7 cellular contexts compared by ENCODE assay signal in the genomic region with DNA sequence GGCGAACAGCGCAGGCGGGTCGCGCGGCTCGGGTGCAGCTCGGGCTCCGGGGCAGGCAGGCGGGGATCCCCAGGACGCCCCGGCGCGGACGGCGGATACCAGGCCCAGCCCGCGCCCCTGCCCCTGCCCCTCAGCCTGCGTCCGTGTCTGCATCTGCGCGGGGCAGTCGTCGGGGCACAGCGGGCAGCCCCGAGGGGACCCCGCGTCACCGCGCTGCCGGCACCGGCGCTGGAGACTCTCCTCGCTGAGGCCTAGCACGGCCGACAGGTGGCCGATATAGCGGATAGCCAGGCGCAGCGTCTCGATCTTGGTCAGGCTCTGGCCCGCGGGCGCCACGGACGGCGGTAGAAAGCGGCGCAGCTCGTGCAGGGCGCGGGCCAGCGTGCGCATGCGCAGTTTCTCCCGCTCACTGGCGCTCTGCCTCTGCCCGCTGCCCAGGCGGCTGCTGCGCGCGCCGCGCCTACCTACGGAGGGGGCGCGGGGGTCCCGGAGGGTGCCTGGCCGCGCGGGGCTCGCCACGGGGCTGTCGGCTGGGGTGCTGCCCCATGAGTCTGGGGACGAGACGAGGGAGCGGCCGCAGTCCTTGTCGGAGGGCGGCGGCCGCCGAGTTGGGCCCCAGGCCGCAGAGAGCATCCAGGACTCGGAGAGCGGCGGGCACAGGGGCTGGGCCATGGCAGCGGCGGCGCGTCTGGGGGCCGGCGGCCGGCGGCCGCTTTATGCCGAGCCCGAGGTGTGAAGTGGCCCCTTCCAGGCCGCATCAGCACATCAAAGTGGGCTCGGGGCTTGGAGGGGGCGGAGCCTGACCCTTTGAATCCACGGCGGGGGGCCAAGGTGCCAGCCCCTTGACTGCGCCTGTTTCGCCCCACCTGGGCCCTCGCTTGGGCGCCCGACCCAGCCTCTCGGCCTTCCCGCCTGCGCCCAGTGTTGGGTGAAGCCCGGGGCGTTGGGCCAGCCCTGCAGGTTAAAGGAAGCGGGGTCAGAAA.
DNase-seq lines count a peak whose midpoint lies in the region; ATAC-seq, FAIRE-seq and TF ChIP-seq lines count a peak whose summit lies in the region.

A gene with protein sequence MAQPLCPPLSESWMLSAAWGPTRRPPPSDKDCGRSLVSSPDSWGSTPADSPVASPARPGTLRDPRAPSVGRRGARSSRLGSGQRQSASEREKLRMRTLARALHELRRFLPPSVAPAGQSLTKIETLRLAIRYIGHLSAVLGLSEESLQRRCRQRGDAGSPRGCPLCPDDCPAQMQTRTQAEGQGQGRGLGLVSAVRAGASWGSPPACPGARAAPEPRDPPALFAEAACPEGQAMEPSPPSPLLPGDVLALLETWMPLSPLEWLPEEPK (minus strand): TSS at position 690 of the 983 bp plus-strand sequence. CDS start 18 bp downstream, at position 672.

- peak within 1 kb of the TSS; percentile 72 for H3K4me3 Mint-ChIP-seq in T-helper 2 cell treated with Interferon-gamma antibody and Interleukin-4, amounts not matched to agents 5 μg/mL and 100 μg/mL, for 36 hours

- no peaks in the 10 kb centered on the region for H3K9me3 Mint-ChIP-seq in T-helper 2 cell treated with Interferon-gamma antibody and Interleukin-4, amounts not matched to agents 5 μg/mL and 100 μg/mL, for 36 hours

- H3K4me3 ChIP-seq in astrocyte of the cerebellum (ENCODE audit: low read depth, low read length) (peak within 1 kb of the TSS; percentile 47), retinal pigment epithelial cell (ENCODE audit: low read length) (peak within 1 kb of the TSS; percentile 37)

- peaks cover 22% of the 10 kb centered on the region for H3K27me3 Mint-ChIP-seq in T-helper 2 cell treated with Interferon-gamma antibody and Interleukin-4, amounts not matched to agents 5 μg/mL and 100 μg/mL, for 36 hours (ENCODE audit: low read depth)

- FAIRE-seq in GM18507 (lab: Jason Lieb, UNC) = peak; percentile 89

- DNase-seq in GM18507 (ENCODE audit: extremely low spot score, insufficient read length, low read depth) (peak; percentile 97), NCI-H187 treated with DMSO at 0.1 percent for 48 hours (lab: John Stamatoyannopoulos, UW) (peak; percentile 30), astrocyte of the cerebellum (ENCODE audit: low read depth) (peak; percentile 74), hippocampal formation (lab: John Stamatoyannopoulos, UW) (peak; percentile 82 to 89), retinal pigment epithelial cell (ENCODE audit: low read depth) (peak; percentile 47)
- peak; percentile 93 for DNase-seq in T-helper 2 cell treated with Interferon-gamma antibody and Interleukin-4, amounts not matched to agents 5 μg/mL and 100 μg/mL, for 36 hours (ENCODE audit: low spot score)

- H3K36me3 Mint-ChIP-seq in T-helper 2 cell treated with Interferon-gamma antibody and Interleukin-4, amounts not matched to agents 5 μg/mL and 100 μg/mL, for 36 hours (ENCODE audit: low read depth) = no peaks in the 10 kb centered on the region

- TF ChIP-seq CTCF in astrocyte of the cerebellum (IDR thresholded peaks at IDR 0.05; ENCODE audit: low read depth, low read length, missing control alignments) (peak; percentile 69), retinal pigment epithelial cell (conservative IDR thresholded peaks at IDR 0.05; ENCODE audit: low read depth, low read length) (peak; percentile 62)

- in situ Hi-C loops in astrocyte of the cerebellum (cut with HindIII; ENCODE audit: low sequenced_read_pairs) = no loop called here

- H3K4me1 Mint-ChIP-seq in T-helper 2 cell treated with Interferon-gamma antibody and Interleukin-4, amounts not matched to agents 5 μg/mL and 100 μg/mL, for 36 hours (ENCODE audit: low read depth) = peaks cover 5% of the 10 kb centered on the region

- H3K27ac Mint-ChIP-seq in T-helper 2 cell treated with Interferon-gamma antibody and Interleukin-4, amounts not matched to agents 5 μg/mL and 100 μg/mL, for 36 hours = peak within 1 kb of the TSS; percentile 39

- ATAC-seq in HG02973 (IDR thresholded peaks at IDR 0.05; ENCODE audit: unreplicated experiment) = peak; percentile 90

Comparison
In these comparisons a context has a peak if more than half of its experiments do, and no peak if none do; other contexts are left out.
1. Peak in every context shown above with its lines: DNase-seq, ATAC-seq and H3K4me3 ChIP-seq.
2. DNase-seq: peak in every context shown above with its lines; median percentile 97 in GM18507; 93 in T-helper 2 cell treated with Interferon-gamma antibody and Interleukin-4, amounts not matched to agents 5 μg/mL and 100 μg/mL, for 36 hours; 86 in hippocampal formation; 74 in astrocyte of the cerebellum; 47 in retinal pigment epithelial cell; 30 in NCI-H187 treated with DMSO at 0.1 percent for 48 hours.